Comparison of ENCODE assay signal across 1 cellular context in the genomic region with DNA sequence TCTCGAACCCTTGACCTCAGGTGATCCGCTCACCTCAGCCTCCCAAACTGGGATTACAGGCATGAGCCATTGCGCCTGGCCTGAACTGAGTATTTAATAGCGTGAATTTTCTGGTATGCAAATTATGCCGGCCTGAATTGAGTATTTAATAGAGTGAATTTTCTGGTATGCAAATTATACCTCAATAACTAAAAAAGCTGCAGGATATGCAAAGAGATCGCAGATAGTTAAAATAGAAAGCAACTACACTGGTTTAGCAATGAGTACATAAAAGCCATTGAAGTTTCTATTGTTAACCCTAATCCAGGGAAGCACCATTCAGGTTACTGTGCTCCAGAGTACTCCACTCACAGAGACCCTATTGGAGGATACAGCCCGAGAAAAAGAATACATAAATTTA.
TF ChIP-seq lines count a peak whose summit lies in the region.

No MANE protein-coding gene starts in this region.

TF ChIP-seq in endothelial cell of umbilical vein, 7 proteins besides CTCF, POLR2A, EP300 and RAD21 (continued from another document):
- TF ChIP-seq GATA2 (IDR thresholded peaks at IDR 0.05; ENCODE audit: insufficient read depth, insufficient read length, low read depth, low read length), result no peak
- no peak for TF ChIP-seq POLR2AphosphoS5 (IDR thresholded peaks at IDR 0.05; ENCODE audit: insufficient read depth, low read depth, low read length)
TF ChIP-seq in endothelial cell of umbilical vein: peak in this region for 0.
